ENCODE assay signal across 1 cellular context in genomic region chr11:7606496-7606895, GRCh38.
TF ChIP-seq lines count a peak whose summit lies in the region.

No MANE protein-coding gene starts in this region.

TF ChIP-seq in endothelial cell of umbilical vein, 7 proteins besides CTCF, POLR2A, EP300 and RAD21 (continued from another document):
- no peak for TF ChIP-seq JUN (IDR thresholded peaks at IDR 0.05; ENCODE audit: borderline replicate concordance, insufficient read depth, insufficient read length, low read depth)
